Comparison of ENCODE assay signal across 22 cellular contexts in genomic region chr13:48748681-48749080, GRCh38.
A peak's percentile ranks its signal among the peaks of the same experiment; 100 is the strongest.
DNase-seq lines count a peak whose midpoint lies in the region; ATAC-seq and TF ChIP-seq lines count a peak whose summit lies in the region.
"Had no signal": no experiment of that assay in that cellular context is flagged by ENCODE, and none has a peak within 500 bp of the region (broad histone marks: within the 10 kb centered on the region; RNA-seq: fewer than 3 reads in every experiment).

No MANE protein-coding gene starts in this region.

- intact Hi-C loops in mucosa of descending colon (cut with DNase I, micrococcal nuclease) = no loop called here

- CTCF ChIA-PET in activated CD8-positive, alpha-beta memory T cell treated with anti-CD3 and anti-CD28 coated beads, Interleukin-2, amount 10 ng/mL, durations not matched to agents 7 days and 5 days (lab: Charles Lee) = interaction anchor here (1.0 to 1.9 kb wide), 4 partner anchors 14 to 24 kb away, joined by 3 to 11 read pairs (median 6); no protein-coding TSS in a partner anchor

- H3K4me1 Mint-ChIP-seq in activated CD8-positive, alpha-beta memory T cell treated with anti-CD3 and anti-CD28 coated beads, Interleukin-2, amount 10 ng/mL, durations not matched to agents 7 days and 5 days = peaks cover 28% of the 10 kb centered on the region
- peaks cover 32% of the 10 kb centered on the region for H3K4me1 Mint-ChIP-seq in HFFc6 (ENCODE audit: low read depth)

- no peak for TF ChIP-seq CTCF in HFFc6 (IDR thresholded peaks at IDR 0.05)
- no peak for TF ChIP-seq CTCF in choroid plexus epithelial cell (conservative IDR thresholded peaks at IDR 0.05; ENCODE audit: low read depth, low read length)
- TF ChIP-seq CTCF in mucosa of descending colon (IDR thresholded peaks at IDR 0.05) = no peak

- no peak for ATAC-seq in activated CD8-positive, alpha-beta memory T cell treated with anti-CD3 and anti-CD28 coated beads, Interleukin-2, amount 10 ng/mL, durations not matched to agents 7 days and 5 days
- ATAC-seq in mucosa of descending colon = no peak
- ATAC-seq: gastroesophageal sphincter; naive thymus-derived CD4-positive, alpha-beta T cell; sciatic nerve had no signal

- peaks cover 28% of the 10 kb centered on the region for H3K4me1 ChIP-seq in skeletal muscle satellite cell (ENCODE audit: control insufficient read depth, insufficient read depth, low read length)
- peaks cover 6% of the 10 kb centered on the region for H3K4me1 ChIP-seq in mucosa of descending colon (ENCODE audit: low read depth)

- no peak overlapping the region for H3K4me3 ChIP-seq in choroid plexus epithelial cell (ENCODE audit: low read depth, low read length)
- no peak overlapping the region for H3K4me3 ChIP-seq in skeletal muscle satellite cell (ENCODE audit: low read length)
- H3K4me3 ChIP-seq in mucosa of descending colon = no peak overlapping the region
- H3K4me3 ChIP-seq: gastroesophageal sphincter, thoracic aorta had no signal

- peak overlapping the region; percentile 59 for H3K4me2 ChIP-seq in skeletal muscle satellite cell (ENCODE audit: low read length)

- H3K4me3 Mint-ChIP-seq in activated CD8-positive, alpha-beta memory T cell treated with anti-CD3 and anti-CD28 coated beads, Interleukin-2, amount 10 ng/mL, durations not matched to agents 7 days and 5 days = no peak overlapping the region
- H3K4me3 Mint-ChIP-seq in HFFc6 = 0 out of 2 replicates have a peak overlapping the region, but pooled peaks have one; percentile 59
- H3K4me3 Mint-ChIP-seq: activated naive CD8-positive, alpha-beta T cell; memory B cell; naive thymus-derived CD4-positive, alpha-beta T cell had no signal

- H3K9me3 Mint-ChIP-seq in activated CD8-positive, alpha-beta memory T cell treated with anti-CD3 and anti-CD28 coated beads, Interleukin-2, amount 10 ng/mL, durations not matched to agents 7 days and 5 days (ENCODE audit: low read depth) = no peaks in the 10 kb centered on the region
- H3K9me3 Mint-ChIP-seq in HFFc6 = no peaks in the 10 kb centered on the region
- H3K9me3 Mint-ChIP-seq: memory B cell had no signal

- H3K9me3 ChIP-seq in skeletal muscle satellite cell (replicated peaks; ENCODE audit: low read length) (no peaks in the 10 kb centered on the region), mucosa of descending colon (no peaks in the 10 kb centered on the region)
- H3K9me3 ChIP-seq: gastroesophageal sphincter, thoracic aorta had no signal

- peaks cover 2% of the 10 kb centered on the region for H3K36me3 Mint-ChIP-seq in activated CD8-positive, alpha-beta memory T cell treated with anti-CD3 and anti-CD28 coated beads, Interleukin-2, amount 10 ng/mL, durations not matched to agents 7 days and 5 days
- H3K36me3 Mint-ChIP-seq in HFFc6 (ENCODE audit: low read depth) = no peaks in the 10 kb centered on the region
- H3K36me3 Mint-ChIP-seq: activated naive CD8-positive, alpha-beta T cell; memory B cell; naive thymus-derived CD4-positive, alpha-beta T cell had no signal

- peak overlapping the region; percentile 61 for H3K27ac Mint-ChIP-seq in activated CD8-positive, alpha-beta memory T cell treated with anti-CD3 and anti-CD28 coated beads, Interleukin-2, amount 10 ng/mL, durations not matched to agents 7 days and 5 days
- H3K27ac Mint-ChIP-seq in HFFc6 = peak overlapping the region; percentile 43
- H3K27ac Mint-ChIP-seq: memory B cell; naive thymus-derived CD4-positive, alpha-beta T cell had no signal

- peak overlapping the region; percentile 51 for H3K9ac ChIP-seq in skeletal muscle satellite cell (ENCODE audit: low read depth, low read length)
- H3K9ac ChIP-seq: parathyroid adenoma had no signal

- DNase-seq in activated CD8-positive, alpha-beta memory T cell treated with anti-CD3 and anti-CD28 coated beads, Interleukin-2, amount 10 ng/mL, durations not matched to agents 7 days and 5 days = no peak
- no peak for DNase-seq in activated CD8-positive, alpha-beta memory T cell treated with anti-CD3 and anti-CD28 coated beads for 24 hours
- DNase-seq in HFFc6 = no peak
- DNase-seq in choroid plexus epithelial cell (ENCODE audit: low read depth) = peak; percentile 55
- DNase-seq in RPMI8226 = no peak
- DNase-seq in mucosa of descending colon = no peak
- DNase-seq in T-helper 1 cell = no peak
- DNase-seq: 8988T; activated CD4-positive, CD25-positive, alpha-beta regulatory T cell treated with anti-CD3 and anti-CD28 coated beads, Interleukin-2, amount 50 U/mL, for 72 hours; effector CD4-positive, alpha-beta T cell; naive thymus-derived CD4-positive, alpha-beta T cell; NCI-H1048; NCI-H187 treated with DMSO at 0.1 percent for 48 hours; NCI-H748 treated with DMSO at 0.1 percent for 48 hours; SIG-M5 had no signal

- no peaks in the 10 kb centered on the region for H3K27me3 ChIP-seq in skeletal muscle satellite cell (ENCODE audit: control insufficient read depth, insufficient read depth, low read length)
- H3K27me3 ChIP-seq: gastroesophageal sphincter had no signal

- H3K36me3 ChIP-seq in skeletal muscle satellite cell (ENCODE audit: insufficient read depth, low read length) (no peaks in the 10 kb centered on the region), mucosa of descending colon (ENCODE audit: low read depth) (no peaks in the 10 kb centered on the region)
- H3K36me3 ChIP-seq: gastroesophageal sphincter, thoracic aorta had no signal

- no peaks in the 10 kb centered on the region for H3K27me3 Mint-ChIP-seq in activated CD8-positive, alpha-beta memory T cell treated with anti-CD3 and anti-CD28 coated beads, Interleukin-2, amount 10 ng/mL, durations not matched to agents 7 days and 5 days
- H3K27me3 Mint-ChIP-seq in HFFc6 (ENCODE audit: insufficient read depth) = peaks cover 19% of the 10 kb centered on the region
